7 cellular contexts compared by ENCODE assay signal in the genomic region with DNA sequence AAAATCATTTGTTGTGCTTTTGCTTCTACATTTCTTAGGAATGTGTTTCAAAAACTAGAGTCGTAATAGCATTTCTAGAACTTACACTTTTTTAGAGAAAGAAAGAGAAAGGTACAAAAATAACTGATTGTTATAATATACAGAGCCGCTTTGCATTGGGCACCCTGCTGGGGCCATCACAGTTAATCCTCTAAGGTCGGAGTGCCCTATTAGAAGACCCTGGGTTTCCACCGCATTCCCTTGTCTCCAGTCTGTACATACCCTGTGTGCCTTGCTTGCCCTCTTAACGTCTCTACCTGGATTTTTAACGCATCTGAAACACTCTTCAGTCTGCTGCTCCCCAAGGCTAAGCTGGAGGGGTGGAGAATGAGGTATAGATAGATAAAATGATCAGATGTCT.
DNase-seq lines count a peak whose midpoint lies in the region; ATAC-seq and TF ChIP-seq lines count a peak whose summit lies in the region.
"Had no signal": no experiment of that assay in that cellular context is flagged by ENCODE, and none has a peak within 500 bp of the region (broad histone marks: within the 10 kb centered on the region; RNA-seq: fewer than 3 reads in every experiment).

No MANE protein-coding gene starts in this region.

- no peak for TF ChIP-seq CTCF in C4-2B (conservative IDR thresholded peaks at IDR 0.05)

- H3K27ac ChIP-seq in C4-2B, result peak overlapping the region; percentile 99

- DNase-seq in NCI-H748 (lab: John Stamatoyannopoulos, UW; ENCODE audit: unreplicated experiment), result peak; percentile 57
- DNase-seq in SHP77 treated with DMSO at 0.1 percent for 48 hours (lab: John Stamatoyannopoulos, UW), result no peak
- DNase-seq: DND-41 had no signal

- no peaks in the 10 kb centered on the region for H3K9me3 ChIP-seq in iPS-18c (ENCODE audit: control insufficient read depth, insufficient read depth, low read length)

- H3K4me3 ChIP-seq in iPS-18c (ENCODE audit: insufficient read depth, low read depth, low read length), result peak overlapping the region; percentile 92; the same call in 1 of the 2 replicates

- ATAC-seq in HG02938 (IDR thresholded peaks at IDR 0.05; ENCODE audit: unreplicated experiment) (no peak), GM19467 (IDR thresholded peaks at IDR 0.05; ENCODE audit: unreplicated experiment) (no peak)
